ENCODE assay signal across 13 cellular contexts in the genomic region with DNA sequence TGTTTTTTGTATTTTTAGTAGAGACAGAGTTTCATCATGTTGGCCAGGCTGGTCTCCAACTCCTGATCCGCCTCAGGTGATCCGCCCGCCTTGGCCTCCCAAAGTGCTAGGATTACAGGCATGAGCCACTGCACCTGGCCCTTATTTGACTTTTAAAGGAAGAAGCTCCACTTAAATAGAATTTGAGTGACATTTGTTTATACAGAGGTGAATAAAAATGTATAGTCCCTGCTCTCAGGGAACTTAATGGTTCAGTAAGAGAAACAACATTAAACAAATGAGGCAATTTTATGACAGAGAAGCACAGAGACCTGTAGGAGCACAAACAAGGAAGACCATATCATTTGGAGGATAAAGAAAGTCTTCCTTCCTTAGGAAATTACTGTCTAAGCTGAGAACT.
DNase-seq lines count a peak whose midpoint lies in the region; ATAC-seq and TF ChIP-seq lines count a peak whose summit lies in the region.
"Had no signal": no experiment of that assay in that cellular context is flagged by ENCODE, and none has a peak within 500 bp of the region (broad histone marks: within the 10 kb centered on the region; RNA-seq: fewer than 3 reads in every experiment).

No MANE protein-coding gene starts in this region.

- H3K9me3 Mint-ChIP-seq in activated T-cell treated with anti-CD3 and anti-CD28 coated beads, Interleukin-2, amount 50 U/mL, for 24 hours = no peaks in the 10 kb centered on the region
- peaks cover 5% of the 10 kb centered on the region for H3K9me3 Mint-ChIP-seq in activated naive CD8-positive, alpha-beta T cell treated with anti-CD3 and anti-CD28 coated beads, Interleukin-2, amount 50 U/mL, for 24 hours
- no peaks in the 10 kb centered on the region for H3K9me3 Mint-ChIP-seq in stimulated activated memory B cell treated with anti-CD40 and anti-IgM and Interleukin-4, amounts not matched to agents 10 μg/mL and 1 μg/mL and 100 μg/mL, for 72 hours

- peaks cover 36% of the 10 kb centered on the region for H3K4me1 Mint-ChIP-seq in activated T-cell treated with anti-CD3 and anti-CD28 coated beads, Interleukin-2, amount 50 U/mL, for 24 hours (ENCODE audit: low read depth)
- H3K4me1 Mint-ChIP-seq in activated naive CD8-positive, alpha-beta T cell treated with anti-CD3 and anti-CD28 coated beads, Interleukin-2, amount 50 U/mL, for 24 hours = peaks cover 43% of the 10 kb centered on the region
- peaks cover 91% of the 10 kb centered on the region for H3K4me1 Mint-ChIP-seq in stimulated activated memory B cell treated with anti-CD40 and anti-IgM and Interleukin-4, amounts not matched to agents 10 μg/mL and 1 μg/mL and 100 μg/mL, for 72 hours

- H3K4me3 ChIP-seq in Loucy (ENCODE audit: low read length, poor library complexity, severe bottlenecking) = no peak overlapping the region
- no peak overlapping the region for H3K4me3 ChIP-seq in mucosa of descending colon
- H3K4me3 ChIP-seq in WERI-Rb-1 (ENCODE audit: low read depth, low read length) = no peak overlapping the region
- H3K4me3 ChIP-seq: SJSA1 had no signal

- no peak for TF ChIP-seq CTCF in Loucy (conservative IDR thresholded peaks at IDR 0.05; ENCODE audit: low read length)
- TF ChIP-seq CTCF in mucosa of descending colon (IDR thresholded peaks at IDR 0.05) = no peak
- no peak for TF ChIP-seq CTCF in WERI-Rb-1 (IDR thresholded peaks at IDR 0.05; ENCODE audit: low read depth, low read length)

- no peak overlapping the region for H3K4me3 Mint-ChIP-seq in activated T-cell treated with anti-CD3 and anti-CD28 coated beads, Interleukin-2, amount 50 U/mL, for 24 hours
- H3K4me3 Mint-ChIP-seq in activated naive CD8-positive, alpha-beta T cell treated with anti-CD3 and anti-CD28 coated beads, Interleukin-2, amount 50 U/mL, for 24 hours = no peak overlapping the region
- H3K4me3 Mint-ChIP-seq in stimulated activated memory B cell treated with anti-CD40 and anti-IgM and Interleukin-4, amounts not matched to agents 10 μg/mL and 1 μg/mL and 100 μg/mL, for 72 hours = peak overlapping the region; percentile 72

- no peak for ATAC-seq in activated naive CD8-positive, alpha-beta T cell treated with anti-CD3 and anti-CD28 coated beads, Interleukin-2, amount 50 U/mL, for 24 hours
- no peak for ATAC-seq in stimulated activated memory B cell treated with anti-CD40 and anti-IgM and Interleukin-4, amounts not matched to agents 10 μg/mL and 1 μg/mL and 100 μg/mL, for 72 hours
- no peak for ATAC-seq in mucosa of descending colon
- no peak for ATAC-seq in GM21381 (IDR thresholded peaks at IDR 0.05; ENCODE audit: unreplicated experiment)

- H3K27me3 Mint-ChIP-seq in activated T-cell treated with anti-CD3 and anti-CD28 coated beads, Interleukin-2, amount 50 U/mL, for 24 hours = no peaks in the 10 kb centered on the region
- H3K27me3 Mint-ChIP-seq in activated naive CD8-positive, alpha-beta T cell treated with anti-CD3 and anti-CD28 coated beads, Interleukin-2, amount 50 U/mL, for 24 hours = no peaks in the 10 kb centered on the region
- H3K27me3 Mint-ChIP-seq in stimulated activated memory B cell treated with anti-CD40 and anti-IgM and Interleukin-4, amounts not matched to agents 10 μg/mL and 1 μg/mL and 100 μg/mL, for 72 hours = no peaks in the 10 kb centered on the region

- peak overlapping the region; percentile 54 for H3K4me2 ChIP-seq in Loucy (ENCODE audit: low read depth, low read length, poor library complexity, severe bottlenecking)

- DNase-seq in activated T-cell treated with anti-CD3 and anti-CD28 coated beads, Interleukin-2, amount 50 U/mL, for 24 hours = no peak
- DNase-seq in activated T-cell treated with anti-CD3 and anti-CD28 coated beads, Interleukin-2, amount 50 U/mL, for 1 hour = no peak
- no peak for DNase-seq in activated naive CD8-positive, alpha-beta T cell treated with anti-CD3 and anti-CD28 coated beads, Interleukin-2, amount 50 U/mL, for 24 hours
- DNase-seq in mucosa of descending colon (no peak), WERI-Rb-1 (no peak)
- DNase-seq: effector memory CD4-positive, alpha-beta T cell; mesendoderm; NCI-H2227 treated with DMSO at 0.1 percent for 48 hours had no signal

- H3K36me3 Mint-ChIP-seq in activated T-cell treated with anti-CD3 and anti-CD28 coated beads, Interleukin-2, amount 50 U/mL, for 24 hours (ENCODE audit: low read depth) = peaks cover 10% of the 10 kb centered on the region
- H3K36me3 Mint-ChIP-seq in activated naive CD8-positive, alpha-beta T cell treated with anti-CD3 and anti-CD28 coated beads, Interleukin-2, amount 50 U/mL, for 24 hours (ENCODE audit: low read depth) = peaks cover 2% of the 10 kb centered on the region
- H3K36me3 Mint-ChIP-seq in stimulated activated memory B cell treated with anti-CD40 and anti-IgM and Interleukin-4, amounts not matched to agents 10 μg/mL and 1 μg/mL and 100 μg/mL, for 72 hours = peaks cover 87% of the 10 kb centered on the region

- H2AFZ ChIP-seq in Loucy (ENCODE audit: low read length) = no peak overlapping the region

- no peaks in the 10 kb centered on the region for H3K9me2 ChIP-seq in Loucy (replicated peaks; ENCODE audit: low read depth, low read length)

- intact Hi-C loops in mucosa of descending colon (cut with DNase I, micrococcal nuclease) = loop anchor here in 1 of 2 donors (10.0 kb wide), 1 partner anchor 97 kb away; no protein-coding TSS in a partner anchor

- H3K27ac ChIP-seq in WERI-Rb-1 = no peak overlapping the region
- H3K27ac ChIP-seq: C4-2B, SJSA1 had no signal

- H4K20me1 ChIP-seq in Loucy (ENCODE audit: insufficient read depth, low read length, poor library complexity, severe bottlenecking) = no peaks in the 10 kb centered on the region

- H3K36me3 ChIP-seq in Loucy (ENCODE audit: insufficient read depth, low read length) (peaks cover 45% of the 10 kb centered on the region; the same call in 1 of the 2 replicates), mucosa of descending colon (ENCODE audit: low read depth) (no peaks in the 10 kb centered on the region), WERI-Rb-1 (peaks cover 7% of the 10 kb centered on the region; the same call in 1 of the 2 replicates)

- H3K79me2 ChIP-seq in Loucy (ENCODE audit: insufficient read depth, low read length) = peaks cover 82% of the 10 kb centered on the region

- H3K27me3 ChIP-seq in Loucy (ENCODE audit: insufficient read depth, low read length, poor library complexity, severe bottlenecking) (no peaks in the 10 kb centered on the region), WERI-Rb-1 (ENCODE audit: insufficient read depth, low read depth, severe bottlenecking) (no peaks in the 10 kb centered on the region)
- H3K27me3 ChIP-seq: SJSA1 had no signal

- H3F3A ChIP-seq in Loucy (ENCODE audit: low read depth) = peaks cover 15% of the 10 kb centered on the region

- H3K9me3 ChIP-seq in Loucy (ENCODE audit: insufficient read depth, low read depth, low read length) (no peaks in the 10 kb centered on the region), mucosa of descending colon (no peaks in the 10 kb centered on the region), WERI-Rb-1 (ENCODE audit: severe bottlenecking) (no peaks in the 10 kb centered on the region)
- H3K9me3 ChIP-seq: SJSA1 had no signal

- peak overlapping the region; percentile 63 for H3K27ac Mint-ChIP-seq in activated T-cell treated with anti-CD3 and anti-CD28 coated beads, Interleukin-2, amount 50 U/mL, for 24 hours
- H3K27ac Mint-ChIP-seq in activated naive CD8-positive, alpha-beta T cell treated with anti-CD3 and anti-CD28 coated beads, Interleukin-2, amount 50 U/mL, for 24 hours = peak overlapping the region; percentile 50
- peak overlapping the region; percentile 90 for H3K27ac Mint-ChIP-seq in stimulated activated memory B cell treated with anti-CD40 and anti-IgM and Interleukin-4, amounts not matched to agents 10 μg/mL and 1 μg/mL and 100 μg/mL, for 72 hours

- H3K9ac ChIP-seq in Loucy (ENCODE audit: low read depth, low read length, poor library complexity, severe bottlenecking) = no peak overlapping the region

- H3K4me1 ChIP-seq in Loucy (ENCODE audit: insufficient read depth, low read length, poor library complexity, severe bottlenecking) (peaks cover 38% of the 10 kb centered on the region), mucosa of descending colon (ENCODE audit: low read depth) (peaks cover 9% of the 10 kb centered on the region)
